Comparison of ENCODE assay signal across 24 cellular contexts in the genomic region with DNA sequence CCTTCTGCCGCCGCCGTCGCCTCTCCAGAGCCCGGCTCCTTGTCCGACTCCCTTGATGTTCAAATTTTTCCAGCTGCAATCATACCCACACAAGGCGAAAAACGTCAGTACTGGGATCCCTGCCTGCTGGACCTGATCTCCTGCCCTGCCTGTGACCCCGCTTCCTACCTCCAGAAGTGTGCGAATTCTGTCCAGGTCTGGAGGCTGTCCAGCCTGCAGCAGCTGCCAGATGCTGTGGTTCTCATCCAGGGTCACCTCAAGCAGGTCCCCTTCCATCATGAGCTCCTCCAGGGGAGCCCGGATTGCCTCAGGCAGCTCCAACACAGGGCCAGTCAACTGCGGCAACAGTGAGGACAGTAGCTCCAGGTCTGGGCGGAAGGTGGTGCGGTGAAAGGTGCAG. TPM values are rescaled to one million over a fixed set of nuclear protein-coding genes. Genes with fewer than 3 reads are reported as not detected.
A peak's percentile ranks its signal among the peaks of the same experiment; 100 is the strongest.
DNase-seq lines count a peak whose midpoint lies in the region; ATAC-seq and TF ChIP-seq lines count a peak whose summit lies in the region.
"Had no signal": no experiment of that assay in that cellular context is flagged by ENCODE, and none has a peak within 500 bp of the region (broad histone marks: within the 10 kb centered on the region; RNA-seq: fewer than 3 reads in every experiment).

No MANE protein-coding gene starts in this region.

- H3K27ac ChIP-seq in left ventricle myocardium inferior (replicated peaks): peak overlapping the region; percentile 38
- H3K27ac ChIP-seq: A549; BLaER1 treated with 17β-estradiol and CSF1 and Interleukin-3, amounts not matched to agents 10 nM and 100 nM had no signal

- H3K27ac Mint-ChIP-seq in central memory CD8-positive, alpha-beta T cell (ENCODE audit: low read depth): peak overlapping the region; percentile 63
- H3K27ac Mint-ChIP-seq in osteocyte (ENCODE audit: unreplicated experiment): no peak overlapping the region
- H3K27ac Mint-ChIP-seq: CD4-positive, alpha-beta T cell; CD8-positive, alpha-beta memory T cell; GM23338; H9 had no signal

- H3K4me1 Mint-ChIP-seq in central memory CD8-positive, alpha-beta T cell: peaks cover 11% of the 10 kb centered on the region
- no peaks in the 10 kb centered on the region for H3K4me1 Mint-ChIP-seq in osteocyte (ENCODE audit: unreplicated experiment)
- H3K4me1 Mint-ChIP-seq: CD14-positive monocyte, GM23338, H9 had no signal

- H3K4me3 ChIP-seq in left ventricle myocardium inferior: no peak overlapping the region
- H3K4me3 ChIP-seq: A549; BLaER1 treated with 17β-estradiol and CSF1 and Interleukin-3, amounts not matched to agents 10 nM and 100 nM; GM12878; GM23338 had no signal

- DNase-seq in Right ventricle myocardium superior (peak; percentile 63), left cardiac atrium (no peak), left ventricle myocardium inferior (peak; percentile 44), NCI-H748 (lab: John Stamatoyannopoulos, UW; ENCODE audit: unreplicated experiment) (no peak), osteocyte (ENCODE audit: extremely low spot score, unreplicated experiment) (no peak)
- DNase-seq in central memory CD8-positive, alpha-beta T cell (ENCODE audit: low spot score in 2 of 2): no peak
- DNase-seq: 8988T; ACHN; AML-193; BE2C; CD4-positive, alpha-beta T cell; CD8-positive, alpha-beta memory T cell; DMS 273 treated with DMSO at 0.1 percent for 48 hours; DMS79; EL; GDM1; H9 had no signal

- no peaks in the 10 kb centered on the region for H3K9me3 Mint-ChIP-seq in central memory CD8-positive, alpha-beta T cell
- no peaks in the 10 kb centered on the region for H3K9me3 Mint-ChIP-seq in osteocyte (ENCODE audit: unreplicated experiment)
- H3K9me3 Mint-ChIP-seq: CD4-positive, alpha-beta T cell; CD8-positive, alpha-beta memory T cell; GM23338; H9 had no signal

- no peaks in the 10 kb centered on the region for H3K27me3 ChIP-seq in left ventricle myocardium inferior (ENCODE audit: low read depth)
- H3K27me3 ChIP-seq: BE2C; BLaER1 treated with 17β-estradiol and CSF1 and Interleukin-3, amounts not matched to agents 10 nM and 100 nM had no signal

- peaks cover 72% of the 10 kb centered on the region for H3K36me3 Mint-ChIP-seq in central memory CD8-positive, alpha-beta T cell (ENCODE audit: insufficient read depth)
- no peaks in the 10 kb centered on the region for H3K36me3 Mint-ChIP-seq in osteocyte (ENCODE audit: unreplicated experiment)

- no peaks in the 10 kb centered on the region for H3K27me3 Mint-ChIP-seq in central memory CD8-positive, alpha-beta T cell
- H3K27me3 Mint-ChIP-seq in osteocyte (ENCODE audit: unreplicated experiment): no peaks in the 10 kb centered on the region
- H3K27me3 Mint-ChIP-seq: CD4-positive, alpha-beta T cell; CD8-positive, alpha-beta memory T cell had no signal

- intact Hi-C loops in Right ventricle myocardium superior (cut with DNase I): no loop called here
- intact Hi-C loops in left cardiac atrium (cut with DNase I): no loop called here
- intact Hi-C loops in left ventricle myocardium inferior (cut with micrococcal nuclease): no loop called here

- H3K9me3 ChIP-seq in left ventricle myocardium inferior (replicated peaks): no peaks in the 10 kb centered on the region
- H3K9me3 ChIP-seq: A549; BE2C; BLaER1 treated with 17β-estradiol and CSF1 and Interleukin-3, amounts not matched to agents 10 nM and 100 nM had no signal

- TF ChIP-seq CTCF in left ventricle myocardium inferior (IDR thresholded peaks at IDR 0.05; ENCODE audit: borderline replicate concordance) (no peak), osteocyte (IDR thresholded peaks at IDR 0.05) (no peak)

- H3K36me3 ChIP-seq in left ventricle myocardium inferior: peaks cover 66% of the 10 kb centered on the region
- H3K36me3 ChIP-seq: BE2C; BLaER1 treated with 17β-estradiol and CSF1 and Interleukin-3, amounts not matched to agents 10 nM and 100 nM had no signal

- H3K4me1 ChIP-seq in left ventricle myocardium inferior: no peaks in the 10 kb centered on the region
- H3K4me1 ChIP-seq: A549; BE2C; BLaER1 treated with 17β-estradiol and CSF1 and Interleukin-3, amounts not matched to agents 10 nM and 100 nM had no signal

- no peak overlapping the region for H3K4me3 Mint-ChIP-seq in central memory CD8-positive, alpha-beta T cell
- H3K4me3 Mint-ChIP-seq in osteocyte (ENCODE audit: unreplicated experiment): no peak overlapping the region
- H3K4me3 Mint-ChIP-seq: CD14-positive monocyte; CD4-positive, alpha-beta T cell; CD8-positive, alpha-beta memory T cell; GM23338; H9 had no signal

- ATAC-seq in Right ventricle myocardium superior (ENCODE audit: poor library complexity): peak; percentile 88
- no peak for ATAC-seq in left cardiac atrium
- ATAC-seq in central memory CD8-positive, alpha-beta T cell (replicated peaks; ENCODE audit: extremely low read depth, poor library complexity, severe bottlenecking): no peak
- ATAC-seq in activated CD4-positive, CD25-positive, alpha-beta regulatory T cell treated with anti-CD3 and anti-CD28 coated beads, Interleukin-2, amount 50 U/mL, for 24 hours: no peak
- ATAC-seq: A549, GM12878, GM23338, HCT116 had no signal

RNA-seq across cellular contexts. Expression of a gene that starts 38.3 kb away (rescaled TPM):
- total RNA-seq in Right ventricle myocardium superior (27.4 TPM), left cardiac atrium (10 to 100 TPM in 1 of 2 donors, not detected in 1; 31.2 TPM), left ventricle myocardium inferior (28.2 TPM), osteocyte (not detected in 2 replicates)
- total RNA-seq: H9 had no signal

Comparison
In these comparisons a context has a peak if more than half of its experiments do, and no peak if none do; other contexts are left out.
1. DNase-seq: peak in Right ventricle myocardium superior (single experiment) and left ventricle myocardium inferior (single experiment); none in left cardiac atrium (single experiment), central memory CD8-positive, alpha-beta T cell (0 of 2), NCI-H748 (single experiment) and osteocyte (single experiment).